In the genomic region with DNA sequence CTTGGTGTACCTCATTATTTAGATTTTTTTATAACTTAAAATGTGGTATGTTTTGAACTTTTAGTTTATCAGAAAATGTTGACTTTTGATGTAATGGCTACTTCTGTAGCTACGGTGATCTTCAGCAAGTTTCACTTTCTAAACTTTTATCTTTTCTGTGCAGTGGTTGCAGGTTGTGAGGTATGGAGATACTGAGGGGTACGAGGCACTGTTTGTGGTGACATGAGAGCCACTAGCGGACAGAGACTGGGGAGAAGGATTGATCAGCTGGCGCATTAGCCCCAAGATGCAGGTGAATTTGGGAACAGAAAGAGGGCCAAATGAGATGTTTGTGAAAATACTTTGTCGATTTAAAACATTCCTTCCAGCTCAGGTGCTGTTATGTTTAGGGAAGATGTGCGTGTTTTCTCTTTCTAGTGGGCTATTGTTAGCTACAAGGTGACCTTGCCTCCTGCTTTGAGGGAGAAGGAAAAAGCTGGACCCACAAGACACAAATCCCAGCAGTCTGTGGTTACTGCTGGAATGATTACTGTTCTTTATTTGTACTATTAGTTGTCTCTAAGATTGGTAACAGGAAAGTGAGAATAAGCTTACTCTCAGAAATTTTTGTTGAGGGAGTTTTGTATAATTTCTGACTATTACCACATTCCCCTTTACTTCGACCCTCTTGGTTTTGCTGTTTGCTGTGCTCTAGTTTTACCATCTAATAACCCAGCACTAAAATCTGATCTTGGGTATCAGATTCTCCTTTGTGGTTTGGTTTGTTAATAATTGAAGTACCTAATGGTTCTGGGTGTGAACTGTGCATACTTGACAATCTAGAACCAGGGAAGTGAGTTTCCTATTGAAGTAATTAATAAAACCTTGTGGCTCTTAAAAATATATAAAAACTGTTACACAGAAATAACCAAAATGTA, we compare ENCODE assay signal across 8 cellular contexts.
DNase-seq lines count a peak whose midpoint lies in the region; ATAC-seq lines count a peak whose summit lies in the region.

No MANE protein-coding gene starts in this region.

- ATAC-seq in HG03378 (IDR thresholded peaks at IDR 0.05; ENCODE audit: unreplicated experiment), result peak; percentile 49
- no peak for ATAC-seq in central memory CD8-positive, alpha-beta T cell (replicated peaks; ENCODE audit: extremely low read depth, poor library complexity, severe bottlenecking)
- peak; percentile 67 for ATAC-seq in stimulated activated naive CD8-positive, alpha-beta T cell treated with anti-CD3 and anti-CD28 coated beads, Interleukin-15, amount 100 ng/mL, for 72 hours

- H3K4me3 Mint-ChIP-seq in activated T-cell treated with anti-CD3 and anti-CD28 coated beads, Interleukin-2, amount 50 U/mL, for 24 hours, result peak overlapping the region; percentile 63
- H3K4me3 Mint-ChIP-seq in central memory CD8-positive, alpha-beta T cell, result peak overlapping the region; percentile 83
- peak overlapping the region; percentile 75 to 80 for H3K4me3 Mint-ChIP-seq in stimulated activated naive CD8-positive, alpha-beta T cell treated with anti-CD3 and anti-CD28 coated beads, Interleukin-15, amount 100 ng/mL, for 72 hours

- peaks cover 89% of the 10 kb centered on the region for H3K4me1 Mint-ChIP-seq in activated T-cell treated with anti-CD3 and anti-CD28 coated beads, Interleukin-2, amount 50 U/mL, for 24 hours (ENCODE audit: low read depth)
- peaks cover 80% of the 10 kb centered on the region for H3K4me1 Mint-ChIP-seq in central memory CD8-positive, alpha-beta T cell
- H3K4me1 Mint-ChIP-seq in stimulated activated naive CD8-positive, alpha-beta T cell treated with anti-CD3 and anti-CD28 coated beads, Interleukin-15, amount 100 ng/mL, for 72 hours, result peaks cover 72% of the 10 kb centered on the region

- peak overlapping the region; percentile 82 for H3K27ac Mint-ChIP-seq in activated T-cell treated with anti-CD3 and anti-CD28 coated beads, Interleukin-2, amount 50 U/mL, for 24 hours
- H3K27ac Mint-ChIP-seq in central memory CD8-positive, alpha-beta T cell (ENCODE audit: low read depth), result peak overlapping the region; percentile 94
- H3K27ac Mint-ChIP-seq in stimulated activated naive CD8-positive, alpha-beta T cell treated with anti-CD3 and anti-CD28 coated beads, Interleukin-15, amount 100 ng/mL, for 72 hours, result peak overlapping the region; percentile 5 to 75

- no peak for DNase-seq in activated T-cell treated with anti-CD3 and anti-CD28 coated beads, Interleukin-2, amount 50 U/mL, for 24 hours
- DNase-seq in activated T-cell treated with anti-CD3 and anti-CD28 coated beads, Interleukin-2, amount 50 U/mL, for 1 hour, result no peak
- DNase-seq in central memory CD8-positive, alpha-beta T cell (ENCODE audit: low spot score in 2 of 2), result no peak
- DNase-seq in stimulated activated naive CD8-positive, alpha-beta T cell treated with anti-CD3 and anti-CD28 coated beads, Interleukin-15, amount 100 ng/mL, for 72 hours, result peak in 1 of 2 donors; percentile 18
- no peak for DNase-seq in NCI-H82 (lab: John Stamatoyannopoulos, UW)
- DNase-seq in effector CD4-positive, alpha-beta T cell, result no peak
- DNase-seq in hepatic stellate cell (ENCODE audit: low spot score), result no peak

- no peaks in the 10 kb centered on the region for H3K27me3 Mint-ChIP-seq in activated T-cell treated with anti-CD3 and anti-CD28 coated beads, Interleukin-2, amount 50 U/mL, for 24 hours
- H3K27me3 Mint-ChIP-seq in central memory CD8-positive, alpha-beta T cell, result no peaks in the 10 kb centered on the region
- H3K27me3 Mint-ChIP-seq in stimulated activated naive CD8-positive, alpha-beta T cell treated with anti-CD3 and anti-CD28 coated beads, Interleukin-15, amount 100 ng/mL, for 72 hours, result no peaks in the 10 kb centered on the region

- peaks cover 13% of the 10 kb centered on the region for H3K36me3 Mint-ChIP-seq in activated T-cell treated with anti-CD3 and anti-CD28 coated beads, Interleukin-2, amount 50 U/mL, for 24 hours (ENCODE audit: low read depth)
- peaks cover 3% of the 10 kb centered on the region for H3K36me3 Mint-ChIP-seq in central memory CD8-positive, alpha-beta T cell (ENCODE audit: insufficient read depth)

- peaks cover 2% of the 10 kb centered on the region for H3K9me3 Mint-ChIP-seq in activated T-cell treated with anti-CD3 and anti-CD28 coated beads, Interleukin-2, amount 50 U/mL, for 24 hours
- no peaks in the 10 kb centered on the region for H3K9me3 Mint-ChIP-seq in central memory CD8-positive, alpha-beta T cell
- no peaks in the 10 kb centered on the region for H3K9me3 Mint-ChIP-seq in stimulated activated naive CD8-positive, alpha-beta T cell treated with anti-CD3 and anti-CD28 coated beads, Interleukin-15, amount 100 ng/mL, for 72 hours

Comparison
In these comparisons a context has a peak if more than half of its experiments do, and no peak if none do; other contexts are left out.
1. H3K27ac Mint-ChIP-seq: peak in every context shown above with its lines; median percentile 94 in central memory CD8-positive, alpha-beta T cell; 82 in activated T-cell treated with anti-CD3 and anti-CD28 coated beads, Interleukin-2, amount 50 U/mL, for 24 hours; 40 in stimulated activated naive CD8-positive, alpha-beta T cell treated with anti-CD3 and anti-CD28 coated beads, Interleukin-15, amount 100 ng/mL, for 72 hours.